ENCODE assay signal across 30 cellular contexts in genomic region chr18:7571626-7572025, GRCh38.
"Had no signal": no experiment of that assay in that cellular context is flagged by ENCODE, and none has a peak within 500 bp of the region (broad histone marks: within the 10 kb centered on the region; RNA-seq: fewer than 3 reads in every experiment).

No MANE protein-coding gene starts in this region.

- H3K36me3 ChIP-seq: adrenal gland, brain microvascular endothelial cell, breast epithelium had no signal

- H3K27ac ChIP-seq: adrenal gland, body of pancreas, brain microvascular endothelial cell, breast epithelium, VCaP had no signal

- ATAC-seq: activated CD8-positive, alpha-beta T cell treated with anti-CD3 and anti-CD28 coated beads for 36 hours; activated naive CD4-positive, alpha-beta T cell treated with anti-CD3 and anti-CD28 coated beads, Interleukin-2, amount 50 U/mL, for 72 hours; activated T-cell treated with anti-CD3 and anti-CD28 coated beads, Interleukin-2, amount 50 U/mL, for 4 hours; activated T-cell treated with anti-CD3 and anti-CD28 coated beads, Interleukin-2, amount 50 U/mL, for 72 hours; activated T-helper 17 cell treated with anti-CD3 and anti-CD28 coated beads, Interleukin-2, amount 50 U/mL, for 72 hours; body of pancreas had no signal

- H3K9me3 ChIP-seq: adrenal gland, body of pancreas, breast epithelium had no signal

- H3K4me3 ChIP-seq: adrenal gland, body of pancreas, breast epithelium had no signal

- H3K4me1 ChIP-seq: breast epithelium had no signal

- DNase-seq: activated B cell treated with CpG ODN at 0.5 μM for 24 hours; activated CD4-positive, alpha-beta memory T cell treated with anti-CD3 and anti-CD28 coated beads for 36 hours; activated CD4-positive, alpha-beta T cell treated with anti-CD3 and anti-CD28 coated beads for 4 hours; activated CD4-positive, alpha-beta T cell treated with anti-CD3 and anti-CD28 coated beads, Interleukin-2, amount 10 ng/mL, durations not matched to agents 24 days and 14 days; activated CD4-positive, alpha-beta T cell treated with anti-CD3 and anti-CD28 coated beads, Interleukin-2, amount 50 U/mL, for 1 hour; activated CD4-positive, alpha-beta T cell treated with anti-CD3 and anti-CD28 coated beads, Interleukin-2, amount 50 U/mL, for 4 hours; activated CD4-positive, CD25-positive, alpha-beta regulatory T cell treated with anti-CD3 and anti-CD28 coated beads, Interleukin-2, amount 50 U/mL, for 72 hours; activated CD8-positive, alpha-beta memory T cell treated with anti-CD3 and anti-CD28 coated beads, Interleukin-2, amount 50 U/mL, for 4 hours; activated CD8-positive, alpha-beta T cell treated with anti-CD3 and anti-CD28 coated beads for 36 hours; activated effector memory CD4-positive, alpha-beta T cell treated with anti-CD3 and anti-CD28 coated beads, Interleukin-2, amount 50 U/mL, for 16 hours; activated gamma-delta T cell treated with Interleukin-2 at 50 U/mL for 16 hours; activated naive CD4-positive, alpha-beta T cell; activated naive CD4-positive, alpha-beta T cell treated with anti-CD3 and anti-CD28 coated beads for 36 hours; activated naive CD4-positive, alpha-beta T cell treated with anti-CD3 and anti-CD28 coated beads, Interleukin-2, amount 50 U/mL, for 16 hours; activated naive CD8-positive, alpha-beta T cell treated with anti-CD3 and anti-CD28 coated beads for 36 hours; activated T-cell treated with anti-CD3 and anti-CD28 coated beads for 4 hours; activated T-cell treated with anti-CD3 and anti-CD28 coated beads, Interleukin-2, amount 50 U/mL, for 1 hour; activated T-cell treated with anti-CD3 and anti-CD28 coated beads, Interleukin-2, amount 50 U/mL, for 4 hours; activated T-cell treated with anti-CD3 and anti-CD28 coated beads, Interleukin-2, amount 50 U/mL, for 72 hours; adrenal gland; amniotic stem cell; aorta; body of pancreas; brain microvascular endothelial cell; cerebellar nuclear complex; T-helper 9 cell had no signal

- H3K27me3 ChIP-seq: adrenal gland, body of pancreas, brain microvascular endothelial cell, breast epithelium had no signal
